ENCODE assay signal across 8 cellular contexts in the genomic region with DNA sequence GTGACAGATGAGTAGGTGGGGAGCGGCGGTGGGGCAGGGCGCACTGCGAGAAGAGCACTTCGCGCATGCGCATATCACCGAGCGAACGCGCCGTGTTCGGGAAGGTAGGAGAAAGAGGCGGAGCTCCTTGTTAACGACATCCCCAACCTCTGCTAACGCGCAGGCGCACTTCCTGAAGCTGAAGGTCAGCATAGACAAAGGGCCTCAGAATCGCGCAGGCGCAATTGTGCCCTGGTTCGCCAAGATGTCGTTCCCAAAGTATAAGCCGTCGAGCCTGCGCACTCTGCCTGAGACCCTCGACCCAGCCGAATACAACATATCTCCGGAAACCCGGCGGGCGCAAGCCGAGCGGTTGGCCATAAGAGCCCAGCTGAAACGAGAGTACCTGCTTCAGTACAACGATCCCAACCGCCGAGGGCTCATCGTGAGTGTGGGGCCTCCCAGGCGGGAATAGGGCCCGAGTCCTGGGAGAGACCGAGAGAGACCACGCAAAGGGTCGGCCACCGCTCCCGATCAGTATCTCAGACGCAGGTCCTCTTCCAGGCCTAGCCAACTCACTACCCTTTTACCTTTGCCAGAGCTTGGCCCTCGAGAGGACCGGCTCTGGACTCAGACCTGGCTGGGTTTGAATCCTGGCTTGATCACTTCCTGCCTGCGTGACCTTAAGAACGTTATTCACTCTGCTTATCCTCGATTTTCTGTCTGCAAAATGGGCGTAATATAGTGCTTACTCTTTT. TPM values are rescaled to one million over a fixed set of nuclear protein-coding genes. Genes with fewer than 3 reads are reported as not detected.
A peak's percentile ranks its signal among the peaks of the same experiment; 100 is the strongest.
DNase-seq lines count a peak whose midpoint lies in the region; ATAC-seq, FAIRE-seq and TF ChIP-seq lines count a peak whose summit lies in the region.

A gene (plus strand): TSS at position 221 of the 737 bp plus-strand sequence. CDS start 24 bp downstream, at position 245.

- H3K36me3 Mint-ChIP-seq in activated CD8-positive, alpha-beta memory T cell treated with anti-CD3 and anti-CD28 coated beads, Interleukin-2, amount 10 ng/mL, durations not matched to agents 7 days and 5 days: peaks cover 7% of the 10 kb centered on the region
- H3K36me3 Mint-ChIP-seq in memory B cell: peaks cover 2% of the 10 kb centered on the region

- H3K9me3 Mint-ChIP-seq in activated CD8-positive, alpha-beta memory T cell treated with anti-CD3 and anti-CD28 coated beads, Interleukin-2, amount 10 ng/mL, durations not matched to agents 7 days and 5 days (ENCODE audit: low read depth): no peaks in the 10 kb centered on the region
- no peaks in the 10 kb centered on the region for H3K9me3 Mint-ChIP-seq in memory B cell

- H2BK20ac ChIP-seq in H1 (ENCODE audit: low read length): no peak within 1 kb of the TSS

- H3K4me3 Mint-ChIP-seq in activated CD8-positive, alpha-beta memory T cell treated with anti-CD3 and anti-CD28 coated beads, Interleukin-2, amount 10 ng/mL, durations not matched to agents 7 days and 5 days: peak within 1 kb of the TSS; percentile 82
- H3K4me3 Mint-ChIP-seq in memory B cell: peak within 1 kb of the TSS; percentile 95

- H2BK5ac ChIP-seq in H1 (ENCODE audit: low read depth, low read length): peak within 1 kb of the TSS; percentile 74

- peak within 1 kb of the TSS; percentile 76 for H2AFZ ChIP-seq in H1 (ENCODE audit: low read length)

- TF ChIP-seq CTCF in H1 (IDR thresholded peaks at IDR 0.05; ENCODE audit: control extremely low read depth in 1 of 3, insufficient read depth in 1 of 3, low read depth in 1 of 3, low read length in 3 of 3): no peak

- 1% methylated on average over 53 of the region's 53 CpGs; no CpG with 5 or more reads in 1 of the 2 experiments for WGBS in H1 (ENCODE audit: extremely low coverage in 1 of 2, insufficient coverage in 1 of 2, insufficient read length in 1 of 2, insufficient replicate concordance in 2 of 2, low coverage in 1 of 2, low lambda C conversion rate in 2 of 2, missing lambda C conversion rate in 1 of 2), 2 experiments

- H4K91ac ChIP-seq in H1 (replicated peaks; ENCODE audit: insufficient read length, low read length): no peak within 1 kb of the TSS

- peaks cover 10% of the 10 kb centered on the region for H3K4me1 Mint-ChIP-seq in activated CD8-positive, alpha-beta memory T cell treated with anti-CD3 and anti-CD28 coated beads, Interleukin-2, amount 10 ng/mL, durations not matched to agents 7 days and 5 days
- H3K4me1 Mint-ChIP-seq in memory B cell: peaks cover 13% of the 10 kb centered on the region

- peak within 1 kb of the TSS; percentile 94 for H3K4me3 ChIP-seq in NT2/D1 (ENCODE audit: insufficient read length, low read depth)
- H3K4me3 ChIP-seq in H1 (ENCODE audit: extremely low read depth in 1 of 4, insufficient read depth in 2 of 4, low read depth in 3 of 4, low read length in 4 of 4): peak within 1 kb of the TSS; percentile 78 to 98 (median 88)

- CTCF ChIA-PET in activated CD8-positive, alpha-beta memory T cell treated with anti-CD3 and anti-CD28 coated beads, Interleukin-2, amount 10 ng/mL, durations not matched to agents 7 days and 5 days (lab: Charles Lee): interaction anchor here (0.7 to 2.4 kb wide), 7 partner anchors 29 to 198 kb away, joined by 3 to 18 read pairs (median 8); a partner anchor contains a TSS
- CTCF ChIA-PET in H1 (lab: Charles Lee; ENCODE audit: partially characterized antibody): interaction anchor here (0.5 to 2.0 kb wide), 8 partner anchors 8 to 198 kb away, joined by 3 to 6 read pairs (median 4); no protein-coding TSS in a partner anchor

- peak within 1 kb of the TSS; percentile 53 to 88 for H3K4me2 ChIP-seq in H1 (ENCODE audit: insufficient read depth in 1 of 2, low read depth in 2 of 2, low read length in 2 of 2)

- no peak within 1 kb of the TSS for H3K23ac ChIP-seq in H1 (ENCODE audit: insufficient read length)

- no peak within 1 kb of the TSS for H2BK15ac ChIP-seq in H1 (ENCODE audit: low read length)

- H2AK5ac ChIP-seq in H1 (ENCODE audit: low read depth, low read length): no peak within 1 kb of the TSS

- POLR2A ChIA-PET in H1 (lab: Charles Lee; ENCODE audit: partially characterized antibody): interaction anchor here (0.6 to 2.2 kb wide), 20 partner anchors 8 to 312 kb away, joined by 3 to 12 read pairs (median 3); a partner anchor contains a TSS

- H3K79me2 ChIP-seq in H1 (ENCODE audit: control insufficient read depth in 1 of 2, insufficient read depth in 2 of 2, low read length in 2 of 2): peaks cover 0 to 36% of the 10 kb centered on the region in 2 experiments; a peak in 3 of 4 replicates

- H3K36me3 ChIP-seq in NT2/D1 (ENCODE audit: insufficient read depth, insufficient read length, low read length) (peaks cover 31% of the 10 kb centered on the region), H1 (ENCODE audit: control insufficient read depth in 2 of 4, insufficient read depth in 4 of 4, low read length in 3 of 4) (peaks cover under 1 to 35% (median 13%) of the 10 kb centered on the region in 4 experiments; a peak in 6 of 8 replicates)

- H3K4ac ChIP-seq in H1 (replicated peaks; ENCODE audit: insufficient read length, low read depth, low read length): no peak within 1 kb of the TSS

- H3K27me3 ChIP-seq in NT2/D1 (ENCODE audit: insufficient read depth, insufficient read length) (no peaks in the 10 kb centered on the region), H1 (replicated peaks in 1 of 4; ENCODE audit: control insufficient read depth in 3 of 4, extremely low read depth in 1 of 4, insufficient read depth in 3 of 4, low read length in 3 of 4) (no peaks in the 10 kb centered on the region)

- H3K27ac Mint-ChIP-seq in activated CD8-positive, alpha-beta memory T cell treated with anti-CD3 and anti-CD28 coated beads, Interleukin-2, amount 10 ng/mL, durations not matched to agents 7 days and 5 days: peak within 1 kb of the TSS; percentile 92
- no peak within 1 kb of the TSS for H3K27ac Mint-ChIP-seq in memory B cell

- H3K27me3 Mint-ChIP-seq in activated CD8-positive, alpha-beta memory T cell treated with anti-CD3 and anti-CD28 coated beads, Interleukin-2, amount 10 ng/mL, durations not matched to agents 7 days and 5 days: no peaks in the 10 kb centered on the region
- H3K27me3 Mint-ChIP-seq in memory B cell: no peaks in the 10 kb centered on the region

- TF ChIP-seq EP300 in H1 (IDR thresholded peaks at IDR 0.05; ENCODE audit: borderline replicate concordance in 1 of 2, low read depth in 2 of 2, low read length in 2 of 2): no peak

- FAIRE-seq in H1 (lab: Jason Lieb, UNC): peak; percentile 100

- peak; percentile 73 to 96 for TF ChIP-seq POLR2A in H1 (IDR thresholded peaks at IDR 0.05; ENCODE audit: control extremely low read depth in 1 of 2, low read depth in 2 of 2, low read length in 2 of 2)

- H3K14ac ChIP-seq in H1 (ENCODE audit: insufficient read length): no peak within 1 kb of the TSS

- peak within 1 kb of the TSS; percentile 90 for H3K27ac ChIP-seq in H1 (ENCODE audit: low read depth, low read length)

- peaks cover 4% of the 10 kb centered on the region; the same call in 1 of the 2 replicates for H3K79me1 ChIP-seq in H1 (ENCODE audit: low read depth, low read length)

- H2BK120ac ChIP-seq in H1 (replicated peaks; ENCODE audit: low read depth, low read length): no peak within 1 kb of the TSS

- no peak within 1 kb of the TSS for H2BK12ac ChIP-seq in H1 (ENCODE audit: low read depth, low read length)

- DNase-seq in COR-L47 (lab: John Stamatoyannopoulos, UW) (peak; percentile 100), HUDEP-2 (lab: John Stamatoyannopoulos, UW; ENCODE audit: unreplicated experiment in 76 of 76) (peak; percentile 55 to 98 (median 93)), NT2/D1 (ENCODE audit: low read depth, low spot score) (peak; percentile 97), H1 (ENCODE audit: low read depth in 1 of 2, low spot score in 2 of 2) (peak; percentile 95 to 98), memory B cell (ENCODE audit: low spot score in 2 of 2) (peak; percentile 83 to 85)
- peak; percentile 97 for DNase-seq in activated CD8-positive, alpha-beta memory T cell treated with anti-CD3 and anti-CD28 coated beads, Interleukin-2, amount 10 ng/mL, durations not matched to agents 7 days and 5 days
- DNase-seq in stimulated activated CD8-positive, alpha-beta memory T cell treated with anti-CD3 and anti-CD28 coated beads, Interleukin-12 subunit alpha, Interleukin-12 subunit beta, amount 100 ng/mL, for 24 hours (ENCODE audit: extremely low read depth): peak; percentile 92

- H4K20me1 ChIP-seq in H1 (replicated peaks in 1 of 2; ENCODE audit: control insufficient read depth in 1 of 2, insufficient read depth in 2 of 2, low read length in 2 of 2): peaks cover 0 to 2% of the 10 kb centered on the region in 2 experiments

- H3K9me3 ChIP-seq in NT2/D1 (ENCODE audit: insufficient read depth, low read length): no peaks in the 10 kb centered on the region
- no peaks in the 10 kb centered on the region for H3K9me3 ChIP-seq in H1 (ENCODE audit: insufficient read depth in 2 of 2, low read depth in 1 of 2, low read length in 1 of 2)

- H3K23me2 ChIP-seq in H1 (ENCODE audit: low read depth, low read length): no peaks in the 10 kb centered on the region

- H3K4me1 ChIP-seq in NT2/D1 (ENCODE audit: insufficient read depth, insufficient read length) (no peaks in the 10 kb centered on the region), H1 (replicated peaks in 1 of 4; ENCODE audit: control insufficient read depth in 3 of 4, insufficient read depth in 4 of 4, low read length in 3 of 4) (peaks cover 0 to 6% (median 0%) of the 10 kb centered on the region in 4 experiments; a peak in 4 of 7 replicates)

- ATAC-seq in GM21381 (IDR thresholded peaks at IDR 0.05; ENCODE audit: unreplicated experiment) (peak; percentile 89), memory B cell (ENCODE audit: low read depth) (peak; percentile 93)
- peak; percentile 99 for ATAC-seq in activated CD8-positive, alpha-beta memory T cell treated with anti-CD3 and anti-CD28 coated beads, Interleukin-2, amount 10 ng/mL, durations not matched to agents 7 days and 5 days

- H4K8ac ChIP-seq in H1 (ENCODE audit: extremely low read depth, insufficient read depth, low read length): peak within 1 kb of the TSS; percentile 89; the same call in 1 of the 2 replicates

- H3K18ac ChIP-seq in H1 (ENCODE audit: extremely low read depth, low read length): peak within 1 kb of the TSS; percentile 34; the same call in 1 of the 2 replicates

- H3K9ac ChIP-seq in NT2/D1 (ENCODE audit: insufficient read length, low read depth) (peak within 1 kb of the TSS; percentile 99), H1 (replicated peaks in 1 of 4; ENCODE audit: extremely low read depth in 1 of 4, low read depth in 3 of 4, low read length in 3 of 4) (peak within 1 kb of the TSS; percentile 76 to 93 (median 90))

- no peak within 1 kb of the TSS for H3K56ac ChIP-seq in H1 (replicated peaks; ENCODE audit: insufficient read length, low read depth, low read length)

- TF ChIP-seq RAD21 in H1 (IDR thresholded peaks at IDR 0.05 in 1 of 2, conservative IDR thresholded peaks at IDR 0.05 in 1 of 2; ENCODE audit: low read depth in 2 of 2, low read length in 2 of 2): peak in 1 of 2 experiments; percentile 3; a peak in 1 of 4 replicates

- peak within 1 kb of the TSS; percentile 70 for H4K5ac ChIP-seq in H1 (ENCODE audit: insufficient read length, low read depth, low read length)

RNA-seq across cellular contexts. Expression of the gene that starts here (rescaled TPM):
- total RNA-seq in activated CD8-positive, alpha-beta memory T cell treated with anti-CD3 and anti-CD28 coated beads, Interleukin-2, amount 10 ng/mL, durations not matched to agents 7 days and 5 days: 100 to 1,000 TPM; 117 to 124 TPM
- 184 and 194 TPM in 2 replicates for total RNA-seq in H1 (2021; fragmentation: NEBNext Ultra II Directional; extraction: Animal tissue kit (Norgen Biotek cat#: 25700))
- polyA plus RNA-seq in H1 (2011; rRNA removed): 347 and 382 TPM in 2 replicates
- polyA plus RNA-seq in H1 (2011; cell fraction: cytosol; rRNA removed): 324 TPM
- polyA plus RNA-seq in H1 (2011; cell fraction: nucleus; rRNA removed): 202 TPM
- polyA plus RNA-seq in H1 (2012, experiment 1 of 2): 215 to 321 TPM (median 290 TPM) in 4 replicates
- polyA plus RNA-seq in H1 (2012, experiment 2 of 2): 4,354 TPM
- 620 TPM for polyA plus RNA-seq in H1 (2013, experiment 1 of 2)
- polyA plus RNA-seq in H1 (2013, experiment 2 of 2): 616 TPM
- 94.4 and 113 TPM in 2 replicates for polyA minus RNA-seq in H1 (2011; rRNA and poly(A)+ RNA removed)
- polyA minus RNA-seq in H1 (2011; cell fraction: cytosol; rRNA and poly(A)+ RNA removed): 161 TPM
- polyA minus RNA-seq in H1 (2011; cell fraction: nucleus; rRNA and poly(A)+ RNA removed): 78.7 TPM

Comparison
In these comparisons a context has a peak if more than half of its experiments do, and no peak if none do; other contexts are left out.
1. Peak in every context shown above with its lines: DNase-seq, ATAC-seq, H3K4me3 ChIP-seq and H3K27ac ChIP-seq.